ENCODE assay signal across 8 cellular contexts in the genomic region with DNA sequence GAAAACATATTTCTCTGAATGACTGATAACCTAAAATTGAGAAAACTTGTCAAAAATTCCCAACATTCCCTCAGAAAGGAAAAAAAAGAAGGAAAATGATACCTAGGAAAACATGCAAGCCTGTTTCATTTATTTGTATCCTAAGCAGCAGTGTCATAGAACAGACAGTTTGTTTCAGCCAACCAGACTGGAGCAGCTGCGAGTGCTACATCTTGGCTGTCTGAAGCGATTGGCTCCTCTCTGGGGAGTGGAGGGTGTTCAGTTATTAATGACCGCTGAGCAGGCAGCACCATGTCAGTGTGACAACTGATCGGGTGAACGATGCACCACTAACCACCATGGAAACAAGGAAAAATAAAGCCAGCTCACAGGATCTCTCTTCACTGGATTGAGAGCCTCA. TPM values are rescaled to one million over a fixed set of nuclear protein-coding genes. Genes with fewer than 3 reads are reported as not detected.
A peak's percentile ranks its signal among the peaks of the same experiment; 100 is the strongest.
DNase-seq lines count a peak whose midpoint lies in the region; ATAC-seq and TF ChIP-seq lines count a peak whose summit lies in the region.

A gene (plus strand): TSS at position 294 of the 400 bp plus-strand sequence. CDS start 31,646 bp downstream, outside the sequence.

- no TSS peak for BruUV-seq in Caco-2 (replicated peaks; lab: Mats Ljungman, UMichigan)

- CTCF ChIA-PET in Caco-2 (lab: Charles Lee): no interaction called here

- H3K4me3 ChIP-seq in fibroblast of the aortic adventitia (ENCODE audit: low read depth, low read length): peak within 1 kb of the TSS; percentile 57
- no peak within 1 kb of the TSS for H3K4me3 ChIP-seq in Caco-2 (ENCODE audit: low read depth, low read length)

- TF ChIP-seq CTCF in fibroblast of the aortic adventitia (IDR thresholded peaks at IDR 0.05; ENCODE audit: insufficient read depth, low read length) (no peak), osteocyte (IDR thresholded peaks at IDR 0.05) (no peak), Caco-2 (IDR thresholded peaks at IDR 0.05; ENCODE audit: insufficient read depth in 1 of 2, low read depth in 1 of 2, low read length in 1 of 2, severe bottlenecking in 1 of 2, unreplicated experiment in 1 of 2) (no peak)

- H3K9me3 ChIP-seq in Caco-2: no peaks in the 10 kb centered on the region

- no peaks in the 10 kb centered on the region for H3K4me1 ChIP-seq in Caco-2

- H3K27me3 Mint-ChIP-seq in osteocyte (ENCODE audit: unreplicated experiment) (peaks cover 6% of the 10 kb centered on the region), Caco-2 (ENCODE audit: insufficient read depth, unreplicated experiment) (no peaks in the 10 kb centered on the region)

- no peak for ATAC-seq in HG03354 (IDR thresholded peaks at IDR 0.05; ENCODE audit: poor library complexity, severe bottlenecking, unreplicated experiment)

- H3K27ac Mint-ChIP-seq in osteocyte (ENCODE audit: unreplicated experiment) (no peak within 1 kb of the TSS), Caco-2 (ENCODE audit: unreplicated experiment) (no peak within 1 kb of the TSS)

- peak; percentile 4 to 48 (median 14) for DNase-seq in stimulated activated naive CD4-positive, alpha-beta T cell (lab: John Stamatoyannopoulos, UW)
- DNase-seq in stimulated activated naive CD4-positive, alpha-beta T cell treated with Interleukin-2 at 50 U/mL for 16 hours (lab: John Stamatoyannopoulos, UW): no peak
- DNase-seq in activated T-cell treated with anti-CD3 and anti-CD28 coated beads for 4 hours (peak; percentile 33), fibroblast of the aortic adventitia (ENCODE audit: low read depth) (peak; percentile 49), osteocyte (ENCODE audit: extremely low spot score, unreplicated experiment) (no peak), HuH-7 (ENCODE audit: low spot score) (no peak), Caco-2 (no peak)

- H3K4me3 Mint-ChIP-seq in osteocyte (ENCODE audit: unreplicated experiment): peak within 1 kb of the TSS; percentile 70
- no peak within 1 kb of the TSS for H3K4me3 Mint-ChIP-seq in Caco-2 (ENCODE audit: unreplicated experiment)

- H3K4me1 Mint-ChIP-seq in osteocyte (ENCODE audit: unreplicated experiment): peaks cover 14% of the 10 kb centered on the region
- H3K4me1 Mint-ChIP-seq in Caco-2 (ENCODE audit: low read depth, unreplicated experiment): no peaks in the 10 kb centered on the region

- H3K36me3 ChIP-seq in Caco-2 (ENCODE audit: control insufficient read depth, insufficient read depth, low read length): no peaks in the 10 kb centered on the region

- POLR2A ChIA-PET in Caco-2 (lab: Charles Lee): no interaction called here

- H3K36me3 Mint-ChIP-seq in osteocyte (ENCODE audit: unreplicated experiment) (no peaks in the 10 kb centered on the region), Caco-2 (ENCODE audit: insufficient read depth, unreplicated experiment) (no peaks in the 10 kb centered on the region)

- H3K9me3 Mint-ChIP-seq in osteocyte (ENCODE audit: unreplicated experiment) (no peaks in the 10 kb centered on the region), Caco-2 (ENCODE audit: unreplicated experiment) (no peaks in the 10 kb centered on the region)

- no peaks in the 10 kb centered on the region for H3K27me3 ChIP-seq in Caco-2 (replicated peaks; ENCODE audit: control insufficient read depth, insufficient read depth, low read length)

- intact Hi-C loops in Caco-2 (cut with micrococcal nuclease; ENCODE audit: unreplicated experiment): loop anchor here (1.0 to 10.0 kb wide), 3 partner anchors 395 to 644 kb away; a partner anchor contains a TSS

RNA-seq across cellular contexts. Expression of the gene that starts here (rescaled TPM):
- total RNA-seq in fibroblast of the aortic adventitia (ENCODE audit: low replicate concordance) (2.7 and 5.0 TPM in 2 replicates), osteocyte (0.55 and 0.56 TPM in 2 replicates), Caco-2 (2022) (0.68 and 0.77 TPM in 2 replicates)

Comparison
In these comparisons a context has a peak if more than half of its experiments do, and no peak if none do; other contexts are left out.
1. DNase-seq: peak in stimulated activated naive CD4-positive, alpha-beta T cell (6 of 6), activated T-cell treated with anti-CD3 and anti-CD28 coated beads for 4 hours (single experiment) and fibroblast of the aortic adventitia (single experiment); none in stimulated activated naive CD4-positive, alpha-beta T cell treated with Interleukin-2 at 50 U/mL for 16 hours (single experiment), osteocyte (single experiment), HuH-7 (single experiment) and Caco-2 (0 of 2).